In the genomic region with DNA sequence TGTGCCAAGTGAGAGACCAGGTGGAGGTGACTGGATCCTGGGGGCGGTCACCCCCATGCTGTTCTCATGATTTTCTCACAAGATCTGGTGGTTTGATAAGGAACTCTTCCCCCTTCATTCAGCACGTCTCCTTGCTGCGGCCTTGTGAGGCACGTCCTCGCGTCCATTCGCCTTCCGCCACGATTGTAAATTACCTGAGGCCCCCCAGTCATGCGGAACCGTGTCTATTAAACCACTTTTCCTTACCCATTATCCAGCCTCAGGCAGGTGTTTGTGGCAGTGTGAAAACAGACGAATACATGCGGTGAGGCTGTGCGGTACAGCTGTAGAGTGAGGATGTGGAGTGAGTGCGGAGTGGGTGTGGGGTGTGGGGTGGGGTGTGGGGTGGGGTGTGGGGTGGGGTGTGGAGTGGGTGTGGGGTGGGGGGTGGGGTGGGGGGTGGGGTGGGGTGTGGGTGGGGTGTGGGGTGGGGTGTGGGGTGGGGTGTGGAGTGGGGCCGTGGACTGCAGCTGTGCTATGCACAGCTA, we compare ENCODE assay signal across 1 cellular context.
TF ChIP-seq lines count a peak whose summit lies in the region.

No MANE protein-coding gene starts in this region.

TF ChIP-seq in HepG2, 621 proteins besides CTCF, POLR2A, EP300 and RAD21:
- TF ChIP-seq REXO4 (CRISPR knock-in tag; IDR thresholded peaks at IDR 0.05; ENCODE audit: borderline replicate concordance) (no peak), ZNF343 (CRISPR knock-in tag; IDR thresholded peaks at IDR 0.05) (no peak), NFE2 (CRISPR knock-in tag; IDR thresholded peaks at IDR 0.05) (no peak), HIVEP1 (CRISPR knock-in tag; IDR thresholded peaks at IDR 0.05) (no peak), DNMT1 (CRISPR knock-in tag; IDR thresholded peaks at IDR 0.05) (no peak), BCL6 (CRISPR knock-in tag; IDR thresholded peaks at IDR 0.05) (no peak), TEAD3 (CRISPR knock-in tag; optimal IDR thresholded peaks at IDR 0.05; ENCODE audit: borderline replicate concordance) (no peak)
- TF ChIP-seq, protein P1, sequence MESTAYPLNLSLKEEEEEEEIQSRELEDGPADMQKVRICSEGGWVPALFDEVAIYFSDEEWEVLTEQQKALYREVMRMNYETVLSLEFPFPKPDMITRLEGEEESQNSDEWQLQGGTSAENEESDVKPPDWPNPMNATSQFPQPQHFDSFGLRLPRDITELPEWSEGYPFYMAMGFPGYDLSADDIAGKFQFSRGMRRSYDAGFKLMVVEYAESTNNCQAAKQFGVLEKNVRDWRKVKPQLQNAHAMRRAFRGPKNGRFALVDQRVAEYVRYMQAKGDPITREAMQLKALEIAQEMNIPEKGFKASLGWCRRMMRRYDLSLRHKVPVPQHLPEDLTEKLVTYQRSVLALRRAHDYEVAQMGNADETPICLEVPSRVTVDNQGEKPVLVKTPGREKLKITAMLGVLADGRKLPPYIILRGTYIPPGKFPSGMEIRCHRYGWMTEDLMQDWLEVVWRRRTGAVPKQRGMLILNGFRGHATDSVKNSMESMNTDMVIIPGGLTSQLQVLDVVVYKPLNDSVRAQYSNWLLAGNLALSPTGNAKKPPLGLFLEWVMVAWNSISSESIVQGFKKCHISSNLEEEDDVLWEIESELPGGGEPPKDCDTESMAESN (CRISPR knock-in tag; conservative IDR thresholded peaks at IDR 0.05), result no peak
- TF ChIP-seq, protein P2, sequence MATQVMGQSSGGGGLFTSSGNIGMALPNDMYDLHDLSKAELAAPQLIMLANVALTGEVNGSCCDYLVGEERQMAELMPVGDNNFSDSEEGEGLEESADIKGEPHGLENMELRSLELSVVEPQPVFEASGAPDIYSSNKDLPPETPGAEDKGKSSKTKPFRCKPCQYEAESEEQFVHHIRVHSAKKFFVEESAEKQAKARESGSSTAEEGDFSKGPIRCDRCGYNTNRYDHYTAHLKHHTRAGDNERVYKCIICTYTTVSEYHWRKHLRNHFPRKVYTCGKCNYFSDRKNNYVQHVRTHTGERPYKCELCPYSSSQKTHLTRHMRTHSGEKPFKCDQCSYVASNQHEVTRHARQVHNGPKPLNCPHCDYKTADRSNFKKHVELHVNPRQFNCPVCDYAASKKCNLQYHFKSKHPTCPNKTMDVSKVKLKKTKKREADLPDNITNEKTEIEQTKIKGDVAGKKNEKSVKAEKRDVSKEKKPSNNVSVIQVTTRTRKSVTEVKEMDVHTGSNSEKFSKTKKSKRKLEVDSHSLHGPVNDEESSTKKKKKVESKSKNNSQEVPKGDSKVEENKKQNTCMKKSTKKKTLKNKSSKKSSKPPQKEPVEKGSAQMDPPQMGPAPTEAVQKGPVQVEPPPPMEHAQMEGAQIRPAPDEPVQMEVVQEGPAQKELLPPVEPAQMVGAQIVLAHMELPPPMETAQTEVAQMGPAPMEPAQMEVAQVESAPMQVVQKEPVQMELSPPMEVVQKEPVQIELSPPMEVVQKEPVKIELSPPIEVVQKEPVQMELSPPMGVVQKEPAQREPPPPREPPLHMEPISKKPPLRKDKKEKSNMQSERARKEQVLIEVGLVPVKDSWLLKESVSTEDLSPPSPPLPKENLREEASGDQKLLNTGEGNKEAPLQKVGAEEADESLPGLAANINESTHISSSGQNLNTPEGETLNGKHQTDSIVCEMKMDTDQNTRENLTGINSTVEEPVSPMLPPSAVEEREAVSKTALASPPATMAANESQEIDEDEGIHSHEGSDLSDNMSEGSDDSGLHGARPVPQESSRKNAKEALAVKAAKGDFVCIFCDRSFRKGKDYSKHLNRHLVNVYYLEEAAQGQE (IDR thresholded peaks at IDR 0.05; ENCODE audit: borderline replicate concordance in 1 of 2, low read depth in 1 of 2, low read length in 2 of 2), result no peak
TF ChIP-seq in HepG2: peak in this region for 0.
